Comparison of ENCODE assay signal across 8 cellular contexts in genomic region chr1:173669491-173669941, GRCh38. TPM values are rescaled to one million over a fixed set of nuclear protein-coding genes. Genes with fewer than 3 reads are reported as not detected.
A peak's percentile ranks its signal among the peaks of the same experiment; 100 is the strongest.
DNase-seq lines count a peak whose midpoint lies in the region; ATAC-seq and TF ChIP-seq lines count a peak whose summit lies in the region.

ANKRD45 (minus strand) TSS chr1:173669851; CDS start chr1:173659418, 10,433 bp downstream.

- H3K36me3 ChIP-seq in colonic mucosa (no peaks in the 10 kb centered on the region), MM.1S (replicated peaks; ENCODE audit: insufficient read depth, low read length) (no peaks in the 10 kb centered on the region)

- no peaks in the 10 kb centered on the region for H3F3A ChIP-seq in MM.1S (ENCODE audit: insufficient read depth, low read length)

- H3K4me3 ChIP-seq in colonic mucosa (no peak within 1 kb of the TSS), MM.1S (ENCODE audit: low read length) (no peak within 1 kb of the TSS)

- H4K20me1 ChIP-seq in MM.1S (ENCODE audit: insufficient read depth, low read length), result no peaks in the 10 kb centered on the region

- H3K27me3 ChIP-seq in foreskin keratinocyte (peaks cover 8% of the 10 kb centered on the region), colonic mucosa (no peaks in the 10 kb centered on the region), MM.1S (replicated peaks; ENCODE audit: insufficient read depth, low read length) (no peaks in the 10 kb centered on the region)

- intact Hi-C loops in colonic mucosa (cut with DNase I), result no loop called here

- H3K9ac ChIP-seq in colonic mucosa (ENCODE audit: low read depth in 2 of 2, low read length in 2 of 2) (no peak within 1 kb of the TSS), MM.1S (ENCODE audit: low read length) (no peak within 1 kb of the TSS)

- H3K79me2 ChIP-seq in MM.1S (ENCODE audit: low read length), result no peaks in the 10 kb centered on the region

- H3K4me1 ChIP-seq in foreskin keratinocyte, result peaks cover 9% of the 10 kb centered on the region
- H3K4me1 ChIP-seq in colonic mucosa, result no peaks in the 10 kb centered on the region
- no peaks in the 10 kb centered on the region for H3K4me1 ChIP-seq in MM.1S (ENCODE audit: low read length)

- peak; percentile 44 for DNase-seq in stimulated activated CD4-positive, alpha-beta T cell treated with anti-CD3 and anti-CD28 coated beads, Interleukin-15, amount 100 ng/mL, for 24 hours
- no peak for DNase-seq in stimulated activated CD4-positive, alpha-beta T cell treated with anti-CD3 and anti-CD28 coated beads, Interleukin-2, amount 100 ng/mL, for 48 hours
- DNase-seq in activated CD8-positive, alpha-beta memory T cell treated with anti-CD3 and anti-CD28 coated beads for 24 hours, result peak; percentile 64
- peak in 1 of 2 donors; percentile 25 for DNase-seq in foreskin keratinocyte
- DNase-seq in occipital lobe (lab: John Stamatoyannopoulos, UW), result peak; percentile 24
- no peak for DNase-seq in colonic mucosa
- no peak for DNase-seq in NCI-H2107 (lab: John Stamatoyannopoulos, UW)
- no peak for DNase-seq in MM.1S

- H3K27ac ChIP-seq in foreskin keratinocyte (no peak within 1 kb of the TSS), colonic mucosa (no peak within 1 kb of the TSS), MM.1S (ENCODE audit: low read length) (no peak within 1 kb of the TSS)

- no peak within 1 kb of the TSS for H3K4me2 ChIP-seq in MM.1S (ENCODE audit: low read depth, low read length)

- H2AFZ ChIP-seq in MM.1S (ENCODE audit: low read length), result no peak within 1 kb of the TSS

- TF ChIP-seq CTCF in foreskin keratinocyte (conservative IDR thresholded peaks at IDR 0.05) (no peak), colonic mucosa (IDR thresholded peaks at IDR 0.05) (no peak), MM.1S (IDR thresholded peaks at IDR 0.05; ENCODE audit: low read length) (no peak)

- peak; percentile 71 for ATAC-seq in foreskin keratinocyte

- no peaks in the 10 kb centered on the region for H3K9me3 ChIP-seq in colonic mucosa
- H3K9me3 ChIP-seq in MM.1S (replicated peaks; ENCODE audit: insufficient read depth, low read length), result no peaks in the 10 kb centered on the region

- no peaks in the 10 kb centered on the region for H3K9me2 ChIP-seq in MM.1S (replicated peaks; ENCODE audit: insufficient read depth, low read length)

RNA-seq across cellular contexts. Expression of gene ANKRD45, which starts in this region (rescaled TPM):
- total RNA-seq in foreskin keratinocyte, result 0.42 and 0.82 TPM in 2 replicates
- polyA plus RNA-seq in foreskin keratinocyte, result 0.27 and 0.29 TPM in 2 replicates
- 26.2 TPM for total RNA-seq in occipital lobe
- under 1 TPM; 0.49 to 0.96 TPM for total RNA-seq in colonic mucosa

Comparison
In these comparisons a context has a peak if more than half of its experiments do, and no peak if none do; other contexts are left out.
1. RNA of gene ANKRD45 (total RNA-seq): 26.2 TPM in occipital lobe (single experiment); 0.49 to 0.96 TPM in colonic mucosa and 0.42 to 0.82 TPM in foreskin keratinocyte; every median in the first group is over 10 times any median in the second.
2. DNase-seq: peak in stimulated activated CD4-positive, alpha-beta T cell treated with anti-CD3 and anti-CD28 coated beads, Interleukin-15, amount 100 ng/mL, for 24 hours (single experiment), activated CD8-positive, alpha-beta memory T cell treated with anti-CD3 and anti-CD28 coated beads for 24 hours (single experiment) and occipital lobe (single experiment); none in stimulated activated CD4-positive, alpha-beta T cell treated with anti-CD3 and anti-CD28 coated beads, Interleukin-2, amount 100 ng/mL, for 48 hours (0 of 2), colonic mucosa (single experiment), NCI-H2107 (single experiment) and MM.1S (single experiment).
3. Peak in ATAC-seq in foreskin keratinocyte; RNA of the gene not detected or under 1 TPM.